In the genomic region with DNA sequence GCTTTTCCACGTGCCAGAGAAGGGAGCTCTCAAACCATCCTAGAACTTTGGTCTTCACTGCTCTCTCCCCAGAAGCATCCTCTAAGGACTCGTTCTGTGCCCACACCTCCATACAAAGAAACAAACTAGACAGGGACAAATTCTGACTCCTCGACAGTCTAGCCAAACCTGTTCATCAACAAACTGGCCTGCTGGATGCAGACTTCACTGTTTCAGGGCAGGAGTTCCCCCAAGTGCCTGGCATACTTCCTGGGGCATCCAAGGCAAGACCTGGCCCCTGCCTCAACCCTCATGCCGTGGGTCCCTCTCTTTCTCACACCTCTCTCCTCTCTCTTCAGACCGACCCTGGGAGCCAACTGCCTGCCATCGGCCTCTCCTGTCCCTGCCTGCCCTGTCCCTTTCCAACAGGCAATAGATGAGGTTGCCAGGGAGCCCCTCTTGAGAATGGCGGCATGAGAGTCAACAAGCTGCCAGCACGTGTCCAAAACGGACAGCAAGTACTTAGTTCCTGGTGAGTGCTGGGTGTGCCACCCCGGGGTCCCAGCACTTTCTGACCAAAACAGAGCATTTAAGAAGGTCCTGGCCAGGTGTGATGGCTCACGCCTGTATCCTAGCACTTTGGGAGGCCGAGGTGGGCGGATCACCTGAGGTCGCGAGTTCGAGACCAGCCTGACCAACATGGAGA, we compare ENCODE assay signal across 2 cellular contexts.
TF ChIP-seq lines count a peak whose summit lies in the region.

No MANE protein-coding gene starts in this region.

TF ChIP-seq in IMR-90, 13 proteins besides CTCF, POLR2A, EP300 and RAD21:
- TF ChIP-seq SMC3 (IDR thresholded peaks at IDR 0.05; ENCODE audit: low read depth, low read length) = no peak
- no peak for TF ChIP-seq CHD1 (IDR thresholded peaks at IDR 0.05; ENCODE audit: low read depth, low read length)
- TF ChIP-seq MAFK (IDR thresholded peaks at IDR 0.05; ENCODE audit: low read depth, low read length) = no peak
- TF ChIP-seq MXI1 (IDR thresholded peaks at IDR 0.05; ENCODE audit: borderline replicate concordance, low read depth, low read length) = no peak
- TF ChIP-seq CEBPB (IDR thresholded peaks at IDR 0.05; ENCODE audit: low read depth, low read length) = no peak
- no peak for TF ChIP-seq BHLHE40 (IDR thresholded peaks at IDR 0.05; ENCODE audit: low read depth, low read length)
- TF ChIP-seq RFX5 (IDR thresholded peaks at IDR 0.05; ENCODE audit: low read depth, low read length) = no peak
- no peak for TF ChIP-seq RCOR1 (IDR thresholded peaks at IDR 0.05; ENCODE audit: insufficient replicate concordance, low read length)
- no peak for TF ChIP-seq NFE2L2 (IDR thresholded peaks at IDR 0.05; ENCODE audit: low read depth, low read length)
- no peak for TF ChIP-seq FOS (IDR thresholded peaks at IDR 0.05; ENCODE audit: low read depth, low read length)
- TF ChIP-seq, protein P1, sequence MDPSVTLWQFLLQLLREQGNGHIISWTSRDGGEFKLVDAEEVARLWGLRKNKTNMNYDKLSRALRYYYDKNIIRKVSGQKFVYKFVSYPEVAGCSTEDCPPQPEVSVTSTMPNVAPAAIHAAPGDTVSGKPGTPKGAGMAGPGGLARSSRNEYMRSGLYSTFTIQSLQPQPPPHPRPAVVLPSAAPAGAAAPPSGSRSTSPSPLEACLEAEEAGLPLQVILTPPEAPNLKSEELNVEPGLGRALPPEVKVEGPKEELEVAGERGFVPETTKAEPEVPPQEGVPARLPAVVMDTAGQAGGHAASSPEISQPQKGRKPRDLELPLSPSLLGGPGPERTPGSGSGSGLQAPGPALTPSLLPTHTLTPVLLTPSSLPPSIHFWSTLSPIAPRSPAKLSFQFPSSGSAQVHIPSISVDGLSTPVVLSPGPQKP (IDR thresholded peaks at IDR 0.05; ENCODE audit: borderline replicate concordance, low read depth, low read length) = no peak
- TF ChIP-seq, protein P2, sequence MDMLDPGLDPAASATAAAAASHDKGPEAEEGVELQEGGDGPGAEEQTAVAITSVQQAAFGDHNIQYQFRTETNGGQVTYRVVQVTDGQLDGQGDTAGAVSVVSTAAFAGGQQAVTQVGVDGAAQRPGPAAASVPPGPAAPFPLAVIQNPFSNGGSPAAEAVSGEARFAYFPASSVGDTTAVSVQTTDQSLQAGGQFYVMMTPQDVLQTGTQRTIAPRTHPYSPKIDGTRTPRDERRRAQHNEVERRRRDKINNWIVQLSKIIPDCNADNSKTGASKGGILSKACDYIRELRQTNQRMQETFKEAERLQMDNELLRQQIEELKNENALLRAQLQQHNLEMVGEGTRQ (IDR thresholded peaks at IDR 0.05; ENCODE audit: low read depth, low read length) = no peak

TF ChIP-seq in H1, 55 proteins besides CTCF, POLR2A, EP300 and RAD21:
- TF ChIP-seq BRCA1 (IDR thresholded peaks at IDR 0.05; ENCODE audit: low read depth, low read length) = no peak
- TF ChIP-seq, protein P2 (IDR thresholded peaks at IDR 0.05; ENCODE audit: low read length) = no peak
- no peak for TF ChIP-seq POLR2AphosphoS5 (IDR thresholded peaks at IDR 0.05; ENCODE audit: low read depth, low read length)
- TF ChIP-seq, protein P3, sequence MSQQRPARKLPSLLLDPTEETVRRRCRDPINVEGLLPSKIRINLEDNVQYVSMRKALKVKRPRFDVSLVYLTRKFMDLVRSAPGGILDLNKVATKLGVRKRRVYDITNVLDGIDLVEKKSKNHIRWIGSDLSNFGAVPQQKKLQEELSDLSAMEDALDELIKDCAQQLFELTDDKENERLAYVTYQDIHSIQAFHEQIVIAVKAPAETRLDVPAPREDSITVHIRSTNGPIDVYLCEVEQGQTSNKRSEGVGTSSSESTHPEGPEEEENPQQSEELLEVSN (IDR thresholded peaks at IDR 0.05) = no peak
- TF ChIP-seq SIN3A (conservative IDR thresholded peaks at IDR 0.05 in 1 of 2, IDR thresholded peaks at IDR 0.05 in 1 of 2; ENCODE audit: low read depth in 1 of 2, low read length in 2 of 2) = no peak
- TF ChIP-seq SUZ12 (IDR thresholded peaks at IDR 0.05; ENCODE audit: low read length) = no peak
- TF ChIP-seq RBBP5 (IDR thresholded peaks at IDR 0.05; ENCODE audit: borderline replicate concordance, low read depth, low read length) = no peak
- TF ChIP-seq CBX5 (IDR thresholded peaks at IDR 0.05; ENCODE audit: low read depth, low read length) = no peak
- TF ChIP-seq MAFK (IDR thresholded peaks at IDR 0.05; ENCODE audit: low read depth, low read length) = no peak
- no peak for TF ChIP-seq CHD1 (IDR thresholded peaks at IDR 0.05; ENCODE audit: low read depth, low read length)
- no peak for TF ChIP-seq SIX5 (IDR thresholded peaks at IDR 0.05; ENCODE audit: low read depth, low read length)
- TF ChIP-seq, protein P4, sequence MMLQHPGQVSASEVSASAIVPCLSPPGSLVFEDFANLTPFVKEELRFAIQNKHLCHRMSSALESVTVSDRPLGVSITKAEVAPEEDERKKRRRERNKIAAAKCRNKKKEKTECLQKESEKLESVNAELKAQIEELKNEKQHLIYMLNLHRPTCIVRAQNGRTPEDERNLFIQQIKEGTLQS (IDR thresholded peaks at IDR 0.05; ENCODE audit: insufficient read depth, low read depth, low read length) = no peak
- TF ChIP-seq EZH2 (IDR thresholded peaks at IDR 0.05; ENCODE audit: low read depth, low read length, severe bottlenecking) = no peak
- TF ChIP-seq POU5F1 (IDR thresholded peaks at IDR 0.05; ENCODE audit: low read depth, low read length) = no peak
- TF ChIP-seq JUND (IDR thresholded peaks at IDR 0.05; ENCODE audit: low read length) = no peak
- no peak for TF ChIP-seq RXRA (IDR thresholded peaks at IDR 0.05; ENCODE audit: insufficient read depth, low read depth, low read length)
- no peak for TF ChIP-seq CHD2 (IDR thresholded peaks at IDR 0.05; ENCODE audit: low read length)
